23 cellular contexts compared by ENCODE assay signal in genomic region chr20:4603724-4604123, GRCh38.
A peak's percentile ranks its signal among the peaks of the same experiment; 100 is the strongest.
DNase-seq lines count a peak whose midpoint lies in the region; ATAC-seq, FAIRE-seq and TF ChIP-seq lines count a peak whose summit lies in the region.
"Had no signal": no experiment of that assay in that cellular context is flagged by ENCODE, and none has a peak within 500 bp of the region (broad histone marks: within the 10 kb centered on the region; RNA-seq: fewer than 3 reads in every experiment).

No MANE protein-coding gene starts in this region.

- intact Hi-C loops in left ventricle myocardium superior (cut with micrococcal nuclease): no loop called here
- intact Hi-C loops in Right ventricle myocardium superior (cut with DNase I): no loop called here
- intact Hi-C loops in sigmoid colon (cut with DNase I): loop anchor here (10.0 kb wide), 1 partner anchor 919 kb away; the partner anchor contains the start of gene ADAM33
- intact Hi-C loops in ascending aorta (cut with DNase I): loop anchor here (10.0 kb wide), 1 partner anchor 351 kb away; no protein-coding TSS in a partner anchor

- ATAC-seq in left ventricle myocardium superior (peak; percentile 6), Right ventricle myocardium superior (ENCODE audit: poor library complexity) (no peak), HG02623 (IDR thresholded peaks at IDR 0.05; ENCODE audit: unreplicated experiment) (no peak)
- ATAC-seq: effector memory CD8-positive, alpha-beta T cell; HepG2; right lobe of liver; Right ventricle myocardium inferior; stimulated activated memory B cell treated with anti-CD40 and anti-IgM and Interleukin-4, amounts not matched to agents 10 μg/mL and 1 μg/mL and 100 μg/mL, for 72 hours had no signal

- TF ChIP-seq POLR2A in sigmoid colon (IDR thresholded peaks at IDR 0.05): no peak

- no peak for TF ChIP-seq CTCF in fibroblast of mammary gland (conservative IDR thresholded peaks at IDR 0.05; ENCODE audit: control insufficient read depth, insufficient read depth, low read depth, low read length)
- TF ChIP-seq CTCF in sigmoid colon (IDR thresholded peaks at IDR 0.05): no peak
- no peak for TF ChIP-seq CTCF in ascending aorta (IDR thresholded peaks at IDR 0.05)

- 14 to 61% methylated on average over 11 of the region's 11 CpGs for WGBS in sigmoid colon, 2 donors

- no peaks in the 10 kb centered on the region for H3K36me3 ChIP-seq in sigmoid colon
- no peaks in the 10 kb centered on the region for H3K36me3 ChIP-seq in ascending aorta
- H3K36me3 ChIP-seq: BLaER1, HAP-1, right lobe of liver, tibial nerve had no signal

- TF ChIP-seq EP300 in sigmoid colon (IDR thresholded peaks at IDR 0.05): peak; percentile 81 to 94 (median 94)

- DNase-seq in left ventricle myocardium superior (no peak), Right ventricle myocardium superior (no peak), fibroblast of mammary gland (ENCODE audit: low read depth) (peak; percentile 34), sigmoid colon (no peak), HTR-8/SVneo (ENCODE audit: insufficient read length, low spot score) (no peak), NCI-H345 (lab: John Stamatoyannopoulos, UW) (no peak), ascending aorta (ENCODE audit: low spot score in 2 of 2) (no peak)
- DNase-seq: activated CD4-positive, alpha-beta T cell treated with anti-CD3 and anti-CD28 coated beads for 4 hours; Caco-2; effector memory CD8-positive, alpha-beta T cell; head of caudate nucleus; NCI-H774; nucleus accumbens; right lobe of liver; stimulated activated CD4-positive, alpha-beta T cell treated with anti-CD3 and anti-CD28 coated beads, Interleukin-1b, Interleukin-23, amount 100 ng/mL, for 48 hours had no signal

- H3K4me3 ChIP-seq in fibroblast of mammary gland (ENCODE audit: control insufficient read depth, low read depth, low read length) (no peak overlapping the region), sigmoid colon (no peak overlapping the region), ascending aorta (no peak overlapping the region)
- H3K4me3 ChIP-seq: BLaER1, HAP-1, right lobe of liver, tibial nerve had no signal

- H3K27ac ChIP-seq in sigmoid colon: peak overlapping the region in 3 of 4 donors; percentile 79 to 84 (median 82)
- H3K27ac ChIP-seq in ascending aorta: no peak overlapping the region
- H3K27ac ChIP-seq: BLaER1, right lobe of liver had no signal

- H3K27me3 ChIP-seq in sigmoid colon (no peaks in the 10 kb centered on the region), ascending aorta (no peaks in the 10 kb centered on the region)
- H3K27me3 ChIP-seq: BLaER1, tibial nerve had no signal

- FAIRE-seq in HTR-8/SVneo (lab: Jason Lieb, UNC): no peak
- FAIRE-seq: A204.1, HepG2 had no signal

- peaks cover 0 to 72% (median 46%) of the 10 kb centered on the region in 4 donors for H3K4me1 ChIP-seq in sigmoid colon
- H3K4me1 ChIP-seq in ascending aorta: peaks cover 0 to 5% of the 10 kb centered on the region in 2 donors
- H3K4me1 ChIP-seq: BLaER1, Caco-2 had no signal

- H3K9me3 ChIP-seq in sigmoid colon (no peaks in the 10 kb centered on the region), ascending aorta (no peaks in the 10 kb centered on the region)
- H3K9me3 ChIP-seq: BLaER1, Caco-2, HAP-1, right lobe of liver, tibial nerve had no signal

Comparison
In these comparisons a context has a peak if more than half of its experiments do, and no peak if none do; other contexts are left out.
1. H3K27ac ChIP-seq: peak in sigmoid colon (3 of 4); none in ascending aorta (0 of 2).
2. intact Hi-C loops: an anchor here in sigmoid colon (10.0 kb wide) and ascending aorta (10.0 kb wide); none called in left ventricle myocardium superior and Right ventricle myocardium superior.